ENCODE assay signal across 8 cellular contexts in genomic region chrX:40267334-40268118, GRCh38.
DNase-seq lines count a peak whose midpoint lies in the region; ATAC-seq and TF ChIP-seq lines count a peak whose summit lies in the region.

No MANE protein-coding gene starts in this region.

- peak overlapping the region; percentile 70 for H3K4me3 Mint-ChIP-seq in activated naive CD4-positive, alpha-beta T cell treated with anti-CD3 and anti-CD28 coated beads, Interleukin-2, amount 10 ng/mL, durations not matched to agents 7 days and 5 days
- H3K4me3 Mint-ChIP-seq in stimulated activated naive B cell treated with anti-CD40 and anti-IgM and Interleukin-4, amounts not matched to agents 10 μg/mL and 1 μg/mL and 100 μg/mL, for 72 hours, result peak overlapping the region; percentile 79 to 84

- no peak for DNase-seq in activated naive CD4-positive, alpha-beta T cell treated with anti-CD3 and anti-CD28 coated beads, Interleukin-2, amount 10 ng/mL, durations not matched to agents 7 days and 5 days
- DNase-seq in activated naive CD4-positive, alpha-beta T cell treated with Interleukin-2 at 50 U/mL for 16 hours, result no peak
- no peak for DNase-seq in right atrium auricular region (ENCODE audit: low spot score)
- peak; percentile 55 for DNase-seq in stimulated activated naive B cell treated with anti-CD40 and anti-IgM and Interleukin-4, amounts not matched to agents 10 μg/mL and 1 μg/mL and 100 μg/mL, for 72 hours
- no peak for DNase-seq in activated CD4-positive, CD25-positive, alpha-beta regulatory T cell treated with anti-CD3 and anti-CD28 coated beads, Interleukin-2, amount 50 U/mL, for 72 hours

- H3K27ac Mint-ChIP-seq in activated naive CD4-positive, alpha-beta T cell treated with anti-CD3 and anti-CD28 coated beads, Interleukin-2, amount 10 ng/mL, durations not matched to agents 7 days and 5 days, result no peak overlapping the region
- H3K27ac Mint-ChIP-seq in stimulated activated naive B cell treated with anti-CD40 and anti-IgM and Interleukin-4, amounts not matched to agents 10 μg/mL and 1 μg/mL and 100 μg/mL, for 72 hours, result peak overlapping the region; percentile 56

- H3K9me3 Mint-ChIP-seq in activated naive CD4-positive, alpha-beta T cell treated with anti-CD3 and anti-CD28 coated beads, Interleukin-2, amount 10 ng/mL, durations not matched to agents 7 days and 5 days, result no peaks in the 10 kb centered on the region
- no peaks in the 10 kb centered on the region for H3K9me3 Mint-ChIP-seq in stimulated activated naive B cell treated with anti-CD40 and anti-IgM and Interleukin-4, amounts not matched to agents 10 μg/mL and 1 μg/mL and 100 μg/mL, for 72 hours

- H3K4me3 ChIP-seq in right atrium auricular region, result peak overlapping the region; percentile 39 to 44

- H3K4me1 Mint-ChIP-seq in activated naive CD4-positive, alpha-beta T cell treated with anti-CD3 and anti-CD28 coated beads, Interleukin-2, amount 10 ng/mL, durations not matched to agents 7 days and 5 days, result peaks cover 16% of the 10 kb centered on the region
- H3K4me1 Mint-ChIP-seq in stimulated activated naive B cell treated with anti-CD40 and anti-IgM and Interleukin-4, amounts not matched to agents 10 μg/mL and 1 μg/mL and 100 μg/mL, for 72 hours, result peaks cover 16 to 26% of the 10 kb centered on the region in 2 donors

- CTCF ChIA-PET in activated naive CD4-positive, alpha-beta T cell treated with anti-CD3 and anti-CD28 coated beads, Interleukin-2, amount 10 ng/mL, durations not matched to agents 7 days and 5 days (lab: Charles Lee), result interaction anchor here (1.2 to 1.5 kb wide), 5 partner anchors 8 to 201 kb away, joined by 3 to 5 read pairs (median 4); no protein-coding TSS in a partner anchor

- no peaks in the 10 kb centered on the region for H3K36me3 Mint-ChIP-seq in activated naive CD4-positive, alpha-beta T cell treated with anti-CD3 and anti-CD28 coated beads, Interleukin-2, amount 10 ng/mL, durations not matched to agents 7 days and 5 days
- H3K36me3 Mint-ChIP-seq in stimulated activated naive B cell treated with anti-CD40 and anti-IgM and Interleukin-4, amounts not matched to agents 10 μg/mL and 1 μg/mL and 100 μg/mL, for 72 hours, result no peaks in the 10 kb centered on the region

- H3K9me3 ChIP-seq in right atrium auricular region, result no peaks in the 10 kb centered on the region

- peaks cover 0 to 23% of the 10 kb centered on the region in 2 donors for H3K4me1 ChIP-seq in right atrium auricular region

- H3K27ac ChIP-seq in VCaP, result peak overlapping the region; percentile 73
- H3K27ac ChIP-seq in right atrium auricular region, result peak overlapping the region; percentile 67 to 69

- H3K27me3 ChIP-seq in right atrium auricular region, result no peaks in the 10 kb centered on the region

- H3K36me3 ChIP-seq in right atrium auricular region, result no peaks in the 10 kb centered on the region

- TF ChIP-seq CTCF in VCaP (conservative IDR thresholded peaks at IDR 0.05) (peak; percentile 21), right atrium auricular region (IDR thresholded peaks at IDR 0.05) (no peak)

- peaks cover 19% of the 10 kb centered on the region for H3K27me3 Mint-ChIP-seq in activated naive CD4-positive, alpha-beta T cell treated with anti-CD3 and anti-CD28 coated beads, Interleukin-2, amount 10 ng/mL, durations not matched to agents 7 days and 5 days
- H3K27me3 Mint-ChIP-seq in stimulated activated naive B cell treated with anti-CD40 and anti-IgM and Interleukin-4, amounts not matched to agents 10 μg/mL and 1 μg/mL and 100 μg/mL, for 72 hours, result peaks cover 0 to 9% of the 10 kb centered on the region in 2 donors

- peak; percentile 76 to 79 for ATAC-seq in stimulated activated naive B cell treated with anti-CD40 and anti-IgM and Interleukin-4, amounts not matched to agents 10 μg/mL and 1 μg/mL and 100 μg/mL, for 72 hours (replicated peaks)
- ATAC-seq in GM18520 (IDR thresholded peaks at IDR 0.05; ENCODE audit: unreplicated experiment), result no peak
- ATAC-seq in GM21528 (IDR thresholded peaks at IDR 0.05; ENCODE audit: low FRiP score, unreplicated experiment), result no peak

Comparison
In these comparisons a context has a peak if more than half of its experiments do, and no peak if none do; other contexts are left out.
1. ATAC-seq: peak in stimulated activated naive B cell treated with anti-CD40 and anti-IgM and Interleukin-4, amounts not matched to agents 10 μg/mL and 1 μg/mL and 100 μg/mL, for 72 hours (2 of 2); none in GM18520 (single experiment) and GM21528 (single experiment).